ENCODE assay signal across 8 cellular contexts in genomic region chr5:79235578-79236363, GRCh38. TPM values are rescaled to one million over a fixed set of nuclear protein-coding genes. Genes with fewer than 3 reads are reported as not detected.
DNase-seq lines count a peak whose midpoint lies in the region; ATAC-seq and TF ChIP-seq lines count a peak whose summit lies in the region.

TSS of gene JMY (plus strand) at chr5:79236131. CDS start at chr5:79236651, 520 bp downstream.

- H4K5ac ChIP-seq in IMR-90 (ENCODE audit: low read depth, low read length) = peak within 1 kb of the TSS; percentile 35

- peak within 1 kb of the TSS; percentile 94 for H3K23ac ChIP-seq in IMR-90 (ENCODE audit: low read depth, low read length)

- H4K20me1 ChIP-seq in IMR-90 (ENCODE audit: insufficient read depth, low read length) = peaks cover 9% of the 10 kb centered on the region

- TSS peak; percentile 48 for BruUV-seq in IMR-90 (replicated peaks; lab: Mats Ljungman, UMichigan)

- H2AK5ac ChIP-seq in IMR-90 (ENCODE audit: low read depth, low read length) = no peak within 1 kb of the TSS

- H3K27me3 Mint-ChIP-seq in natural killer cell (ENCODE audit: low read depth in 2 of 2) = no peaks in the 10 kb centered on the region

- DNase-seq in DMS 273 treated with DMSO at 0.1 percent for 48 hours (lab: John Stamatoyannopoulos, UW) (peak; percentile 71), IMR-90 (peak; percentile 85), Peyer's patch (peak; percentile 87 to 95 (median 91)), fibroblast of mammary gland (ENCODE audit: low read depth) (peak; percentile 82), natural killer cell (peak; percentile 82)
- peak; percentile 59 to 78 for DNase-seq in activated T-helper 1 cell treated with anti-CD3 and anti-CD28 coated beads, Interleukin-2, amount 50 U/mL, for 16 hours (ENCODE audit: low read depth in 1 of 2, low spot score in 1 of 2)
- DNase-seq in stimulated activated naive CD4-positive, alpha-beta T cell (lab: John Stamatoyannopoulos, UW) = peak; percentile 78 to 86 (median 84)

- peak within 1 kb of the TSS; percentile 53; the same call in 1 of the 2 replicates for H2BK120ac ChIP-seq in IMR-90 (ENCODE audit: low read depth, low read length)

- 0% methylated on average over 60 of the region's 83 CpGs; no CpG with 5 or more reads in 1 of the 2 experiments for WGBS in IMR-90 (ENCODE audit: extremely low coverage in 2 of 2, insufficient read length in 1 of 2), 2 experiments

- peaks cover 0 to 11% of the 10 kb centered on the region in 2 experiments; a peak in 3 of 4 replicates for H3K79me1 ChIP-seq in IMR-90 (ENCODE audit: low read depth in 1 of 2, low read length in 2 of 2)

- TF ChIP-seq RAD21 in IMR-90 (IDR thresholded peaks at IDR 0.05; ENCODE audit: low read length) = no peak; the same call in 1 of the 2 replicates

- H3K4me1 Mint-ChIP-seq in natural killer cell = peaks cover 26 to 27% of the 10 kb centered on the region in 2 donors

- H2BK5ac ChIP-seq in IMR-90 (ENCODE audit: low read depth, low read length, poor library complexity, severe bottlenecking) = no peak within 1 kb of the TSS

- peak within 1 kb of the TSS; percentile 88 for H3K4me2 ChIP-seq in IMR-90 (ENCODE audit: low read depth, low read length)

- H3K27ac ChIP-seq in IMR-90 (ENCODE audit: insufficient read depth, low read length) (peak within 1 kb of the TSS; percentile 51), Peyer's patch (peak within 1 kb of the TSS; percentile 89 to 94 (median 91))

- H3K9ac ChIP-seq in IMR-90 (ENCODE audit: low read depth, low read length) = peak within 1 kb of the TSS; percentile 74

- no peak within 1 kb of the TSS; the same call in 2 of the 3 replicates for H2BK15ac ChIP-seq in IMR-90 (ENCODE audit: low read depth, low read length)

- CTCF ChIA-PET in IMR-90 (lab: Yijun Ruan, JAX) = interaction anchor here (1.0 kb wide), 2 partner anchors 11 to 102 kb away, joined by 3 read pairs; no protein-coding TSS in a partner anchor

- peak within 1 kb of the TSS; percentile 10; the same call in 1 of the 2 replicates for H3K18ac ChIP-seq in IMR-90 (ENCODE audit: low read depth, low read length)

- peak within 1 kb of the TSS; percentile 89 to 90 for H3K27ac Mint-ChIP-seq in natural killer cell

- peak within 1 kb of the TSS; percentile 89 for H2AK9ac ChIP-seq in IMR-90 (replicated peaks; ENCODE audit: low read depth, low read length, poor library complexity)

- H4K8ac ChIP-seq in IMR-90 (ENCODE audit: low read depth in 2 of 2, low read length in 2 of 2) = peak within 1 kb of the TSS; percentile 34 to 85; a peak in 2 of 4 replicates

- H3K9me1 ChIP-seq in IMR-90 (ENCODE audit: insufficient read depth, low read length) = no peaks in the 10 kb centered on the region

- peak; percentile 68 for ATAC-seq in GM21526 (IDR thresholded peaks at IDR 0.05; ENCODE audit: low FRiP score, unreplicated experiment)
- ATAC-seq in IMR-90 (ENCODE audit: low read depth) = peak; percentile 93
- peak; percentile 84 to 92 (median 89) for ATAC-seq in natural killer cell

- H4K91ac ChIP-seq in IMR-90 (ENCODE audit: insufficient read depth, low read depth, low read length) = peak within 1 kb of the TSS; percentile 53; the same call in 1 of the 2 replicates

- H3K36me3 ChIP-seq in IMR-90 (ENCODE audit: control insufficient read depth, insufficient read depth, low read length) (no peaks in the 10 kb centered on the region), Peyer's patch (no peaks in the 10 kb centered on the region)

- H3K4me1 ChIP-seq in IMR-90 (ENCODE audit: control insufficient read depth, insufficient read depth, low read length) (peaks cover 1% of the 10 kb centered on the region; the same call in 1 of the 2 replicates), Peyer's patch (peaks cover 0 to 10% (median 0%) of the 10 kb centered on the region in 4 donors)

- intact Hi-C loops in IMR-90 (cut with micrococcal nuclease) (loop anchor here (2.0 to 10.0 kb wide), 7 partner anchors 82 to 1461 kb away; partner anchors contain the start of gene TBCA), natural killer cell (cut with micrococcal nuclease) (loop anchor here (5.0 to 10.0 kb wide), 4 partner anchors 67 to 1172 kb away; partner anchors contain the start of genes ARSB, HOMER1 and ZFYVE16)

- peak within 1 kb of the TSS; percentile 60; the same call in 1 of the 2 replicates for H3K4ac ChIP-seq in IMR-90 (ENCODE audit: low read depth, low read length)

- dilution Hi-C loops in IMR-90 (cut with HindIII; ENCODE audit: low sequenced_read_pairs, unreplicated experiment) = no loop called here

- H3K36me3 Mint-ChIP-seq in natural killer cell = no peaks in the 10 kb centered on the region

- peak within 1 kb of the TSS; percentile 91; the same call in 1 of the 2 replicates for H3K14ac ChIP-seq in IMR-90 (replicated peaks; ENCODE audit: low read depth, low read length)

- in situ Hi-C loops in IMR-90 (cut with MboI; ENCODE audit: low sequenced_read_pairs) = no loop called here

- H3K9me3 Mint-ChIP-seq in natural killer cell = no peaks in the 10 kb centered on the region

- H3K27me3 ChIP-seq in IMR-90 (ENCODE audit: control insufficient read depth, insufficient read depth, low read length) = no peaks in the 10 kb centered on the region
- H3K27me3 ChIP-seq in Peyer's patch = no peaks in the 10 kb centered on the region

- H3K9me3 ChIP-seq in IMR-90 (ENCODE audit: control insufficient read depth, insufficient read depth, low read length) (no peaks in the 10 kb centered on the region), Peyer's patch (no peaks in the 10 kb centered on the region)

- peak; percentile 74 for TF ChIP-seq POLR2A in IMR-90 (IDR thresholded peaks at IDR 0.05; ENCODE audit: low read depth, low read length)
- TF ChIP-seq POLR2A in Peyer's patch (IDR thresholded peaks at IDR 0.05) = peak; percentile 70 to 78

- POLR2A ChIA-PET in IMR-90 (lab: Charles Lee; ENCODE audit: unreplicated experiment) = interaction anchor here (0.6 kb wide), 1 partner anchor 268 kb away, joined by 5 read pairs; no protein-coding TSS in a partner anchor

- peak within 1 kb of the TSS; percentile 98 for H2AFZ ChIP-seq in IMR-90 (replicated peaks; ENCODE audit: low read length, poor library complexity)

- peak within 1 kb of the TSS; percentile 66; the same call in 1 of the 2 replicates for H3K56ac ChIP-seq in IMR-90 (ENCODE audit: extremely low read depth, insufficient read depth, low read length)

- peak within 1 kb of the TSS; percentile 92 for H3K4me3 Mint-ChIP-seq in natural killer cell

- peak within 1 kb of the TSS; percentile 76 for H3K4me3 ChIP-seq in IMR-90 (ENCODE audit: insufficient read depth, low read depth, low read length)
- H3K4me3 ChIP-seq in Peyer's patch = peak within 1 kb of the TSS; percentile 83 to 94 (median 86)
- peak within 1 kb of the TSS; percentile 84 for H3K4me3 ChIP-seq in fibroblast of mammary gland (ENCODE audit: control insufficient read depth, low read depth, low read length)

- peak within 1 kb of the TSS; percentile 59; the same call in 1 of the 2 replicates for H2BK20ac ChIP-seq in IMR-90 (ENCODE audit: low read depth, low read length)

- TF ChIP-seq CTCF in IMR-90 (conservative IDR thresholded peaks at IDR 0.05; ENCODE audit: low read depth, low read length) (peak; percentile 36), Peyer's patch (IDR thresholded peaks at IDR 0.05) (peak in 2 of 6 experiments; percentile 12 to 17), fibroblast of mammary gland (conservative IDR thresholded peaks at IDR 0.05; ENCODE audit: control insufficient read depth, insufficient read depth, low read depth, low read length) (no peak), natural killer cell (IDR thresholded peaks at IDR 0.05) (peak; percentile 35)

TF ChIP-seq in IMR-90, 13 proteins besides CTCF, POLR2A, EP300 and RAD21:
- TF ChIP-seq NFE2L2 (IDR thresholded peaks at IDR 0.05; ENCODE audit: low read depth, low read length) (no peak), FOS (IDR thresholded peaks at IDR 0.05; ENCODE audit: low read depth, low read length) (no peak), MAFK (IDR thresholded peaks at IDR 0.05; ENCODE audit: low read depth, low read length) (no peak), MAZ (IDR thresholded peaks at IDR 0.05; ENCODE audit: borderline replicate concordance, low read depth, low read length) (peak; percentile 41; the same call in 1 of the 2 replicates), CHD1 (IDR thresholded peaks at IDR 0.05; ENCODE audit: low read depth, low read length) (0 out of 2 replicates have a peak, but pooled peaks have one; percentile 71), CEBPB (IDR thresholded peaks at IDR 0.05; ENCODE audit: low read depth, low read length) (no peak), RCOR1 (IDR thresholded peaks at IDR 0.05; ENCODE audit: insufficient replicate concordance, low read length) (no peak), BHLHE40 (IDR thresholded peaks at IDR 0.05; ENCODE audit: low read depth, low read length) (peak; percentile 100), ELK1 (IDR thresholded peaks at IDR 0.05; ENCODE audit: borderline replicate concordance, low read depth, low read length) (no peak), MXI1 (IDR thresholded peaks at IDR 0.05; ENCODE audit: borderline replicate concordance, low read depth, low read length) (peak; percentile 75), SMC3 (IDR thresholded peaks at IDR 0.05; ENCODE audit: low read depth, low read length) (0 out of 2 replicates have a peak, but pooled peaks have one; percentile 17), USF2 (IDR thresholded peaks at IDR 0.05; ENCODE audit: low read depth, low read length) (peak; percentile 96), RFX5 (IDR thresholded peaks at IDR 0.05; ENCODE audit: low read depth, low read length) (no peak)

RNA-seq across cellular contexts. Expression of gene JMY, which starts in this region (rescaled TPM):
- 3.2 and 5.6 TPM in 2 replicates for total RNA-seq in IMR-90 (2012; rRNA removed)
- 1.2 and 1.7 TPM in 2 replicates for polyA plus RNA-seq in IMR-90 (2012; rRNA removed)
- polyA plus RNA-seq in IMR-90 (2012; cell fraction: cytosol; rRNA removed) = 0.58 and 0.61 TPM in 2 replicates
- polyA plus RNA-seq in IMR-90 (2012; cell fraction: nucleus; rRNA removed; ENCODE audit: low replicate concordance) = 0.95 and 4.1 TPM in 2 replicates
- total RNA-seq in Peyer's patch = 10 to 100 TPM; 10.3 to 16.5 (median 12.3) TPM
- 10 to 100 TPM; 27.6 to 30.4 (median 28.7) TPM for total RNA-seq in natural killer cell

Comparison
In these comparisons a context has a peak if more than half of its experiments do, and no peak if none do; other contexts are left out.
1. Peak in every context shown above with its lines: DNase-seq, ATAC-seq, H3K4me3 ChIP-seq and H3K27ac ChIP-seq.